ENCODE assay signal across 1 cellular context in genomic region chr12:109995366-109995702, GRCh38.
TF ChIP-seq lines count a peak whose summit lies in the region.

No MANE protein-coding gene starts in this region.

TF ChIP-seq in GM23338, 12 proteins besides CTCF, POLR2A, EP300 and RAD21 (continued from another document):
- TF ChIP-seq ZNF331 (CRISPR knock-in tag; IDR thresholded peaks at IDR 0.05; ENCODE audit: low read depth) (no peak), STAT1 (IDR thresholded peaks at IDR 0.05; ENCODE audit: unreplicated experiment) (no peak), ZNF114 (CRISPR knock-in tag; IDR thresholded peaks at IDR 0.05) (no peak), ETS1 (IDR thresholded peaks at IDR 0.05) (no peak)
TF ChIP-seq in GM23338: peak in this region for 0.
